ENCODE assay signal across 10 cellular contexts in the genomic region with DNA sequence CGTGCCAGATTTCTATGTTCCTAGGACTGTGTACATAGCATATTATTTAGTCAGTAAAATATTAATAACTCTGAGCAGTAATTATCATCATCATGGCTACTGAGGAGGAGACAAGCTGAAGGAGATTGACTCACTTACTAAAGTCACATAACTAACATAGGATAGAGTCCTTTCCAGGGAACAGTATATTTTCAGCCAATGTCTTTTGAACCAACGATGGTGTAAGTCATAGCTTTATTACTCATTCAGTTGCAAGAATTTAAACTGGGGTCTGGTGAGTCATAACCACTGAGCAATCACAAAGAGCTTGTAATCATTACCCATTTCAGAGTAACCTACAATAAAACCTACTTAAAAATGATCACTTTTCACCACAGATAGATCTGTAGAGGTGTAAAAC.
DNase-seq lines count a peak whose midpoint lies in the region; ATAC-seq and TF ChIP-seq lines count a peak whose summit lies in the region.
"Had no signal": no experiment of that assay in that cellular context is flagged by ENCODE, and none has a peak within 500 bp of the region (broad histone marks: within the 10 kb centered on the region; RNA-seq: fewer than 3 reads in every experiment).

No MANE protein-coding gene starts in this region.

- peak; percentile 51 for DNase-seq in GM03348 (ENCODE audit: low spot score)
- peak; percentile 79 for DNase-seq in RKO (ENCODE audit: low spot score)
- peak; percentile 92 for DNase-seq in kidney epithelial cell (ENCODE audit: low read depth)
- no peak for DNase-seq in KG1 (lab: John Stamatoyannopoulos, UW)
- DNase-seq in Kasumi-1 (lab: John Stamatoyannopoulos, UW), result no peak
- no peak for DNase-seq in activated CD4-positive, alpha-beta T cell treated with anti-CD3 and anti-CD28 coated beads for 4 hours
- DNase-seq in Ammon's horn (ENCODE audit: low spot score), result no peak
- DNase-seq: KBM-7; stimulated activated CD4-positive, alpha-beta T cell treated with anti-CD3 and anti-CD28 coated beads, Interleukin-2, amount 100 ng/mL, for 24 hours had no signal

- H3K4me3 ChIP-seq in kidney epithelial cell (ENCODE audit: low read depth, low read length), result no peak overlapping the region

- H3K27me3 ChIP-seq in kidney epithelial cell (ENCODE audit: control insufficient read depth, insufficient read depth, low read length), result no peaks in the 10 kb centered on the region

- H3K36me3 ChIP-seq in kidney epithelial cell (ENCODE audit: control insufficient read depth, insufficient read depth, low read length), result no peaks in the 10 kb centered on the region

- no peak for TF ChIP-seq CTCF in kidney epithelial cell (IDR thresholded peaks at IDR 0.05; ENCODE audit: insufficient read depth, low read length, poor library complexity, severe bottlenecking)

- ATAC-seq in HG02981 (IDR thresholded peaks at IDR 0.05; ENCODE audit: unreplicated experiment), result peak; percentile 86

Comparison
In these comparisons a context has a peak if more than half of its experiments do, and no peak if none do; other contexts are left out.
1. DNase-seq: peak in GM03348 (single experiment), RKO (single experiment) and kidney epithelial cell (single experiment); none in KG1 (single experiment), Kasumi-1 (0 of 2), activated CD4-positive, alpha-beta T cell treated with anti-CD3 and anti-CD28 coated beads for 4 hours (0 of 2) and Ammon's horn (single experiment).